Comparison of ENCODE assay signal across 12 cellular contexts in genomic region chr18:58867281-58867961, GRCh38. TPM values are rescaled to one million over a fixed set of nuclear protein-coding genes. Genes with fewer than 3 reads are reported as not detected.
DNase-seq lines count a peak whose midpoint lies in the region; FAIRE-seq and TF ChIP-seq lines count a peak whose summit lies in the region.
"Had no signal": no experiment of that assay in that cellular context is flagged by ENCODE, and none has a peak within 500 bp of the region (broad histone marks: within the 10 kb centered on the region; RNA-seq: fewer than 3 reads in every experiment).

No MANE protein-coding gene starts in this region.

- peak overlapping the region; percentile 90 for H3K27ac Mint-ChIP-seq in progenitor cell of endocrine pancreas
- H3K27ac Mint-ChIP-seq: activated T-helper 1 cell treated with anti-CD3 and anti-CD28 coated beads, Interleukin-12 subunit alpha, Interleukin-12 subunit beta, Interleukin-2, Interleukin-4 antibody, amounts not matched to agents 30 ng/mL and 10 ng/mL and 1 ng/mL, durations not matched to agents 14 hours and 24 hours and 36 hours; T-helper 1 cell treated with Interleukin-12 subunit alpha and Interleukin-12 subunit beta and Interleukin-4 antibody, amounts not matched to agents 30 μg/mL and 1 μg/mL, for 36 hours had no signal

- peak overlapping the region; percentile 60 for H3K4me3 Mint-ChIP-seq in progenitor cell of endocrine pancreas (ENCODE audit: low read depth)
- H3K4me3 Mint-ChIP-seq: activated T-helper 1 cell treated with anti-CD3 and anti-CD28 coated beads, Interleukin-12 subunit alpha, Interleukin-12 subunit beta, Interleukin-2, Interleukin-4 antibody, amounts not matched to agents 30 ng/mL and 10 ng/mL and 1 ng/mL, durations not matched to agents 14 hours and 24 hours and 36 hours; T-helper 1 cell treated with Interleukin-12 subunit alpha and Interleukin-12 subunit beta and Interleukin-4 antibody, amounts not matched to agents 30 μg/mL and 1 μg/mL, for 36 hours had no signal

- peak; percentile 40 for DNase-seq in AG20443 (ENCODE audit: low spot score)
- DNase-seq in NCI-H69 (lab: John Stamatoyannopoulos, UW), result peak; percentile 69
- peak; percentile 56 for DNase-seq in fibroblast of peridontal ligament (ENCODE audit: extremely low read depth)
- DNase-seq in progenitor cell of endocrine pancreas (ENCODE audit: low spot score, unreplicated experiment), result no peak
- DNase-seq in NCI-H1436 treated with DMSO at 0.1 percent for 48 hours (lab: John Stamatoyannopoulos, UW), result no peak
- no peak for DNase-seq in urothelium cell line (ENCODE audit: low spot score)
- DNase-seq in HAP-1 (ENCODE audit: low spot score in 2 of 2), result no peak
- no peak for DNase-seq in activated CD8-positive, alpha-beta memory T cell treated with anti-CD3 and anti-CD28 coated beads for 24 hours
- DNase-seq: naive B cell, NCI-H510A treated with DMSO at 0.1 percent for 48 hours had no signal

- H3K9me3 ChIP-seq in HAP-1, result no peaks in the 10 kb centered on the region

- H3K4me1 ChIP-seq in HAP-1, result peaks cover 26% of the 10 kb centered on the region

- H3K9me3 Mint-ChIP-seq in progenitor cell of endocrine pancreas (ENCODE audit: low read depth), result no peaks in the 10 kb centered on the region
- H3K9me3 Mint-ChIP-seq: activated T-helper 1 cell treated with anti-CD3 and anti-CD28 coated beads, Interleukin-12 subunit alpha, Interleukin-12 subunit beta, Interleukin-2, Interleukin-4 antibody, amounts not matched to agents 30 ng/mL and 10 ng/mL and 1 ng/mL, durations not matched to agents 14 hours and 24 hours and 36 hours; T-helper 1 cell treated with Interleukin-12 subunit alpha and Interleukin-12 subunit beta and Interleukin-4 antibody, amounts not matched to agents 30 μg/mL and 1 μg/mL, for 36 hours had no signal

- peaks cover 43% of the 10 kb centered on the region for H3K36me3 Mint-ChIP-seq in progenitor cell of endocrine pancreas (ENCODE audit: insufficient read depth)

- no peaks in the 10 kb centered on the region for H3K27me3 Mint-ChIP-seq in progenitor cell of endocrine pancreas

- FAIRE-seq in urothelium cell line (lab: Jason Lieb, UNC), result no peak

- H3K4me3 ChIP-seq in HAP-1, result no peak overlapping the region

- no peaks in the 10 kb centered on the region for H3K36me3 ChIP-seq in HAP-1 (replicated peaks)

- no peak for TF ChIP-seq CTCF in progenitor cell of endocrine pancreas (IDR thresholded peaks at IDR 0.05; ENCODE audit: unreplicated experiment)

- in situ Hi-C loops in HAP-1 (cut with MboI; ENCODE audit: low sequenced_read_pairs), result no loop called here

- no peaks in the 10 kb centered on the region for H3K27me3 ChIP-seq in HAP-1 (ENCODE audit: low read depth)

- peaks cover 58% of the 10 kb centered on the region for H3K4me1 Mint-ChIP-seq in progenitor cell of endocrine pancreas (ENCODE audit: low read depth)

RNA-seq across cellular contexts. Expression of gene ZNF532, which starts 2.7 kb away (rescaled TPM):
- 184 and 190 TPM in 2 replicates for total RNA-seq in progenitor cell of endocrine pancreas

Comparison
In these comparisons a context has a peak if more than half of its experiments do, and no peak if none do; other contexts are left out.
1. DNase-seq: peak in AG20443 (single experiment), NCI-H69 (single experiment) and fibroblast of peridontal ligament (single experiment); none in progenitor cell of endocrine pancreas (single experiment), NCI-H1436 treated with DMSO at 0.1 percent for 48 hours (single experiment), urothelium cell line (single experiment), HAP-1 (0 of 2) and activated CD8-positive, alpha-beta memory T cell treated with anti-CD3 and anti-CD28 coated beads for 24 hours (single experiment).